9 cellular contexts compared by ENCODE assay signal in genomic region chr7:131244259-131244852, GRCh38.
DNase-seq lines count a peak whose midpoint lies in the region; TF ChIP-seq lines count a peak whose summit lies in the region.
"Had no signal": no experiment of that assay in that cellular context is flagged by ENCODE, and none has a peak within 500 bp of the region (broad histone marks: within the 10 kb centered on the region; RNA-seq: fewer than 3 reads in every experiment).

No MANE protein-coding gene starts in this region.

- no peak for TF ChIP-seq POLR2A in uterus (IDR thresholded peaks at IDR 0.05)
- no peak for TF ChIP-seq POLR2A in stomach (IDR thresholded peaks at IDR 0.05)

- TF ChIP-seq CTCF in uterus (IDR thresholded peaks at IDR 0.05) (peak in 1 of 4 experiments; percentile 14), stomach (IDR thresholded peaks at IDR 0.05) (no peak), coronary artery (IDR thresholded peaks at IDR 0.05) (no peak)

- H3K27ac ChIP-seq in uterus (peak overlapping the region; percentile 66 to 75), stomach (no peak overlapping the region), coronary artery (no peak overlapping the region)

- DNase-seq in stimulated activated CD8-positive, alpha-beta memory T cell treated with anti-CD3 and anti-CD28 coated beads, Interleukin-15, amount 100 ng/mL, for 4 hours (ENCODE audit: low read depth in 2 of 2): peak; percentile 4 to 6
- DNase-seq in stimulated activated CD8-positive, alpha-beta memory T cell treated with anti-CD3 and anti-CD28 coated beads, Interleukin-4, amount 100 ng/mL, for 48 hours: no peak
- DNase-seq in SW 1271 (lab: John Stamatoyannopoulos, UW): peak; percentile 83 to 87
- peak; percentile 38 for DNase-seq in iPS DF 19.7 (ENCODE audit: low read depth, low spot score)
- DNase-seq in uterus: peak; percentile 76 to 90
- DNase-seq in stomach: no peak
- no peak for DNase-seq in HT-29 (ENCODE audit: low spot score)
- no peak for DNase-seq in coronary artery (ENCODE audit: low spot score)
- DNase-seq: NCI-H345 had no signal

- H3K4me1 ChIP-seq in uterus: no peaks in the 10 kb centered on the region
- H3K4me1 ChIP-seq in stomach: no peaks in the 10 kb centered on the region

- H3K4me3 ChIP-seq in uterus (no peak overlapping the region), stomach (no peak overlapping the region), coronary artery (no peak overlapping the region)

- H3K27me3 ChIP-seq in uterus (no peaks in the 10 kb centered on the region), stomach (no peaks in the 10 kb centered on the region)

- TF ChIP-seq EP300 in stomach (IDR thresholded peaks at IDR 0.05): no peak

- WGBS in stomach, 5 donors: 77 to 81% (median 78%) methylated on average over 13 of the region's 13 CpGs

- no peaks in the 10 kb centered on the region for H3K9me3 ChIP-seq in uterus
- no peaks in the 10 kb centered on the region for H3K9me3 ChIP-seq in stomach

- intact Hi-C loops in uterus (cut with DNase I; ENCODE audit: low total_unique reads): no loop called here
- intact Hi-C loops in stomach (cut with DNase I; ENCODE audit: low total_unique reads): no loop called here

- no peaks in the 10 kb centered on the region for H3K36me3 ChIP-seq in uterus
- no peaks in the 10 kb centered on the region for H3K36me3 ChIP-seq in stomach

Comparison
In these comparisons a context has a peak if more than half of its experiments do, and no peak if none do; other contexts are left out.
1. DNase-seq: peak in stimulated activated CD8-positive, alpha-beta memory T cell treated with anti-CD3 and anti-CD28 coated beads, Interleukin-15, amount 100 ng/mL, for 4 hours (2 of 2), SW 1271 (2 of 2), iPS DF 19.7 (single experiment) and uterus (2 of 2); none in stimulated activated CD8-positive, alpha-beta memory T cell treated with anti-CD3 and anti-CD28 coated beads, Interleukin-4, amount 100 ng/mL, for 48 hours (single experiment), stomach (single experiment), HT-29 (single experiment) and coronary artery (single experiment).
2. H3K27ac ChIP-seq: peak in uterus (2 of 2); none in stomach (0 of 5) and coronary artery (0 of 2).